8 cellular contexts compared by ENCODE assay signal in genomic region chr12:53543539-53543938, GRCh38. TPM values are rescaled to one million over a fixed set of nuclear protein-coding genes. Genes with fewer than 3 reads are reported as not detected.
A peak's percentile ranks its signal among the peaks of the same experiment; 100 is the strongest.
DNase-seq lines count a peak whose midpoint lies in the region; ATAC-seq and TF ChIP-seq lines count a peak whose summit lies in the region.

No MANE protein-coding gene starts in this region.

- ATAC-seq in GM23338 = peak; percentile 99
- ATAC-seq in HG02852 (IDR thresholded peaks at IDR 0.05; ENCODE audit: unreplicated experiment) = no peak

- DNase-seq in DMS153 (lab: John Stamatoyannopoulos, UW) (peak; percentile 51), GM23338 (ENCODE audit: low spot score) (peak; percentile 86), NCI-H146 (lab: John Stamatoyannopoulos, UW) (peak; percentile 62), T-helper 9 cell (peak; percentile 2), brain microvascular endothelial cell (peak; percentile 65), immature natural killer cell (peak; percentile 1 to 17 (median 4))
- peak; percentile 28 for DNase-seq in stimulated activated CD4-positive, alpha-beta T cell treated with anti-CD3 and anti-CD28 coated beads, Interleukin-12 subunit alpha, Interleukin-12 subunit beta, amount 100 ng/mL, for 4 hours

- H3K9me3 Mint-ChIP-seq in GM23338 (no peaks in the 10 kb centered on the region), immature natural killer cell (no peaks in the 10 kb centered on the region)

- H3K27ac ChIP-seq in GM23338 (ENCODE audit: low read depth) = 0 out of 2 replicates have a peak overlapping the region, but pooled peaks have one; percentile 51
- peak overlapping the region; percentile 34 for H3K27ac ChIP-seq in brain microvascular endothelial cell

- H3K4me1 ChIP-seq in GM23338 (ENCODE audit: insufficient read depth) = peaks cover 4% of the 10 kb centered on the region; the same call in 1 of the 2 replicates

- H3K4me3 ChIP-seq in GM23338 (no peak overlapping the region), brain microvascular endothelial cell (ENCODE audit: low read depth, low read length) (no peak overlapping the region)

- peak; percentile 77 to 87 for TF ChIP-seq CTCF in GM23338 (conservative IDR thresholded peaks at IDR 0.05; ENCODE audit: low read depth in 2 of 2)
- TF ChIP-seq CTCF in brain microvascular endothelial cell (IDR thresholded peaks at IDR 0.05; ENCODE audit: low read depth, low read length, missing control alignments) = peak; percentile 97

- H3K27me3 ChIP-seq in GM23338 (ENCODE audit: insufficient read depth) = no peaks in the 10 kb centered on the region
- no peaks in the 10 kb centered on the region for H3K27me3 ChIP-seq in brain microvascular endothelial cell (replicated peaks)

- no peaks in the 10 kb centered on the region for H3K36me3 Mint-ChIP-seq in GM23338 (ENCODE audit: low read depth)
- H3K36me3 Mint-ChIP-seq in immature natural killer cell = peaks cover 7 to 16% (median 14%) of the 10 kb centered on the region in 3 donors

- no peak overlapping the region for H2AFZ ChIP-seq in GM23338

- in situ Hi-C loops in brain microvascular endothelial cell (cut with HindIII; ENCODE audit: low pct_ligation_motif_present, low sequenced_read_pairs) = no loop called here

- no peaks in the 10 kb centered on the region; the same call in 1 of the 2 replicates for H4K20me1 ChIP-seq in GM23338 (replicated peaks; ENCODE audit: insufficient read depth)

- H3K9me2 ChIP-seq in GM23338 (ENCODE audit: insufficient read depth) = no peaks in the 10 kb centered on the region

- no peaks in the 10 kb centered on the region for H3K27me3 Mint-ChIP-seq in GM23338 (ENCODE audit: insufficient read depth, low read depth, poor library complexity)
- H3K27me3 Mint-ChIP-seq in immature natural killer cell (ENCODE audit: low read depth in 3 of 3) = no peaks in the 10 kb centered on the region

- H3F3A ChIP-seq in GM23338 (replicated peaks; ENCODE audit: low read depth) = 0 out of 2 replicates have a peak, but pooled peaks cover 5% of the 10 kb centered on the region

- 0 out of 2 replicates have a peak, but pooled peaks cover 9% of the 10 kb centered on the region for H3K36me3 ChIP-seq in GM23338 (ENCODE audit: insufficient read depth)
- peaks cover 39% of the 10 kb centered on the region for H3K36me3 ChIP-seq in brain microvascular endothelial cell (replicated peaks)

- H3K4me1 Mint-ChIP-seq in GM23338 (peaks cover 9% of the 10 kb centered on the region; the same call in 2 of the 3 replicates), immature natural killer cell (no peaks in the 10 kb centered on the region)

- H3K27ac Mint-ChIP-seq in GM23338 = peak overlapping the region; percentile 72; the same call in 1 of the 2 replicates
- peak overlapping the region in 4 of 6 donors; percentile 23 to 58 (median 43) for H3K27ac Mint-ChIP-seq in immature natural killer cell

- H3K4me3 Mint-ChIP-seq in GM23338 (no peak overlapping the region), immature natural killer cell (no peak overlapping the region)

- no peak overlapping the region for H3K4me2 ChIP-seq in GM23338

- no peaks in the 10 kb centered on the region for H3K79me2 ChIP-seq in GM23338 (replicated peaks; ENCODE audit: insufficient read depth)

TF ChIP-seq in GM23338, 12 proteins besides CTCF, POLR2A, EP300 and RAD21 (continues in another document):
- no peak for TF ChIP-seq ETS1 (IDR thresholded peaks at IDR 0.05)
- no peak for TF ChIP-seq ZNF114 (CRISPR knock-in tag; IDR thresholded peaks at IDR 0.05)
- TF ChIP-seq NANOG (IDR thresholded peaks at IDR 0.05; ENCODE audit: borderline replicate concordance) = no peak
- TF ChIP-seq REST (IDR thresholded peaks at IDR 0.05; ENCODE audit: unreplicated experiment) = no peak
- TF ChIP-seq EZH2 (IDR thresholded peaks at IDR 0.05; ENCODE audit: low read depth, unreplicated experiment) = no peak
- TF ChIP-seq POLR2AphosphoS5 (IDR thresholded peaks at IDR 0.05; ENCODE audit: low read depth) = no peak

RNA-seq across cellular contexts. Expression of gene NPFF, which starts 36.3 kb away (rescaled TPM):
- total RNA-seq in GM23338 (2014; rRNA removed; shearing (Covaris generic)) = 0.69 TPM in 1 of 2 replicates, not detected in the other
- polyA plus RNA-seq in GM23338 (2016; fragmentation: Nextera tagmentation; extraction: Ambion mirVana) (0.71 and 0.96 TPM in 2 replicates), immature natural killer cell (not detected)

RNA-seq across cellular contexts. Expression of gene TARBP2, which starts 42.5 kb away (rescaled TPM):
- total RNA-seq in GM23338 (2014; rRNA removed; shearing (Covaris generic)) = 55.7 and 83.4 TPM in 2 replicates
- polyA plus RNA-seq in GM23338 (2016; fragmentation: Nextera tagmentation; extraction: Ambion mirVana) (52.1 and 57.0 TPM in 2 replicates), immature natural killer cell (10 to 100 TPM; 11.5 to 28.9 (median 28.8) TPM)

RNA-seq across cellular contexts. Expression of gene MAP3K12, which starts 44.3 kb away (rescaled TPM):
- total RNA-seq in GM23338 (2014; rRNA removed; shearing (Covaris generic)) = 15.6 and 17.9 TPM in 2 replicates
- polyA plus RNA-seq in GM23338 (2016; fragmentation: Nextera tagmentation; extraction: Ambion mirVana) (6.6 and 7.9 TPM in 2 replicates), immature natural killer cell (1 to 10 TPM in 2 of 3 donors, not detected in 1; 1.2 to 2.7 TPM)

Comparison
In these comparisons a context has a peak if more than half of its experiments do, and no peak if none do; other contexts are left out.
1. DNase-seq: peak in every context shown above with its lines; median percentile 86 in GM23338; 65 in brain microvascular endothelial cell; 62 in NCI-H146; 51 in DMS153; 28 in stimulated activated CD4-positive, alpha-beta T cell treated with anti-CD3 and anti-CD28 coated beads, Interleukin-12 subunit alpha, Interleukin-12 subunit beta, amount 100 ng/mL, for 4 hours; 4 in immature natural killer cell; 2 in T-helper 9 cell.